In genomic region chr2:127573771-127574170, GRCh38 we compare ENCODE assay signal across 17 cellular contexts. TPM values are rescaled to one million over a fixed set of nuclear protein-coding genes. Genes with fewer than 3 reads are reported as not detected.
"Had no signal": no experiment of that assay in that cellular context is flagged by ENCODE, and none has a peak within 500 bp of the region (broad histone marks: within the 10 kb centered on the region; RNA-seq: fewer than 3 reads in every experiment).

No MANE protein-coding gene starts in this region.

- H3K9me3 ChIP-seq: breast epithelium, tibial artery had no signal

- H3K4me1 ChIP-seq: breast epithelium had no signal

- H3K27me3 ChIP-seq: breast epithelium, tibial artery had no signal

- H3K27ac ChIP-seq: breast epithelium, tibial artery had no signal

- H3K4me3 Mint-ChIP-seq: activated CD4-positive, alpha-beta memory T cell treated with anti-CD3 and anti-CD28 coated beads, Interleukin-2, amount 10 ng/mL, durations not matched to agents 7 days and 5 days; activated naive CD4-positive, alpha-beta T cell treated with anti-CD3 and anti-CD28 coated beads for 36 hours; activated naive CD8-positive, alpha-beta T cell treated with anti-CD3 and anti-CD28 coated beads, Interleukin-2, amount 10 ng/mL, durations not matched to agents 7 days and 5 days; activated T-cell treated with anti-CD3 and anti-CD28 coated beads, Interleukin-2, amount 50 U/mL, for 4 hours had no signal

- ATAC-seq: activated T-cell treated with anti-CD3 and anti-CD28 coated beads, Interleukin-2, amount 50 U/mL, for 4 hours; stimulated activated naive CD8-positive, alpha-beta T cell treated with anti-CD3 and anti-CD28 coated beads, Interleukin-15, Interleukin-2, amounts not matched to agents 100 U/mL and 50 U/mL, for 24 hours had no signal

- H3K9me3 Mint-ChIP-seq: activated CD4-positive, alpha-beta memory T cell treated with anti-CD3 and anti-CD28 coated beads, Interleukin-2, amount 10 ng/mL, durations not matched to agents 7 days and 5 days; activated naive CD4-positive, alpha-beta T cell treated with anti-CD3 and anti-CD28 coated beads for 36 hours; activated naive CD8-positive, alpha-beta T cell treated with anti-CD3 and anti-CD28 coated beads, Interleukin-2, amount 10 ng/mL, durations not matched to agents 7 days and 5 days; activated T-cell treated with anti-CD3 and anti-CD28 coated beads, Interleukin-2, amount 50 U/mL, for 4 hours; activated T-helper 2 cell treated with anti-CD3 and anti-CD28 coated beads, Interferon-gamma antibody, Interleukin-2, Interleukin-4, amounts not matched to agents 10 μg/mL and 5 μg/mL and 100 μg/mL, durations not matched to agents 14 hours and 24 hours and 36 hours had no signal

- H3K27ac Mint-ChIP-seq: activated CD4-positive, alpha-beta memory T cell treated with anti-CD3 and anti-CD28 coated beads, Interleukin-2, amount 10 ng/mL, durations not matched to agents 7 days and 5 days; activated naive CD4-positive, alpha-beta T cell treated with anti-CD3 and anti-CD28 coated beads for 36 hours; activated naive CD8-positive, alpha-beta T cell treated with anti-CD3 and anti-CD28 coated beads, Interleukin-2, amount 10 ng/mL, durations not matched to agents 7 days and 5 days; activated T-helper 2 cell treated with anti-CD3 and anti-CD28 coated beads, Interferon-gamma antibody, Interleukin-2, Interleukin-4, amounts not matched to agents 10 μg/mL and 5 μg/mL and 100 μg/mL, durations not matched to agents 14 hours and 24 hours and 36 hours had no signal

- H3K4me3 ChIP-seq: breast epithelium, tibial artery had no signal

- DNase-seq: activated CD4-positive, alpha-beta memory T cell treated with anti-CD3 and anti-CD28 coated beads, Interleukin-2, amount 10 ng/mL, durations not matched to agents 7 days and 5 days; activated CD4-positive, alpha-beta T cell treated with anti-CD3 and anti-CD28 coated beads for 48 hours; activated CD4-positive, CD25-positive, alpha-beta regulatory T cell; activated naive CD4-positive, alpha-beta T cell treated with anti-CD3 and anti-CD28 coated beads for 36 hours; activated naive CD8-positive, alpha-beta T cell treated with anti-CD3 and anti-CD28 coated beads, Interleukin-2, amount 10 ng/mL, durations not matched to agents 7 days and 5 days; activated T-cell treated with anti-CD3 and anti-CD28 coated beads, Interleukin-2, amount 50 U/mL, for 4 hours; amniotic stem cell; effector CD4-positive, alpha-beta T cell; erythroblast; foreskin fibroblast; stimulated activated CD4-positive, alpha-beta T cell treated with anti-CD3 and anti-CD28 coated beads, Interleukin-4, amount 100 ng/mL, for 24 hours; stimulated activated naive CD8-positive, alpha-beta T cell treated with anti-CD3 and anti-CD28 coated beads, Interleukin-15, Interleukin-2, amounts not matched to agents 100 U/mL and 50 U/mL, for 24 hours had no signal

- H3K36me3 ChIP-seq: breast epithelium, tibial artery had no signal

RNA-seq across cellular contexts. Expression of gene MYO7B, which starts 38.3 kb away (rescaled TPM):
- total RNA-seq: SK-MEL-5 had no signal
- polyA plus RNA-seq: fibroblast of lung had no signal
